In genomic region chr7:128027485-128027980, GRCh38 we compare ENCODE assay signal across 15 cellular contexts. TPM values are rescaled to one million over a fixed set of nuclear protein-coding genes. Genes with fewer than 3 reads are reported as not detected.
DNase-seq lines count a peak whose midpoint lies in the region; ATAC-seq and TF ChIP-seq lines count a peak whose summit lies in the region.
"Had no signal": no experiment of that assay in that cellular context is flagged by ENCODE, and none has a peak within 500 bp of the region (broad histone marks: within the 10 kb centered on the region; RNA-seq: fewer than 3 reads in every experiment).

No MANE protein-coding gene starts in this region.

- no peak overlapping the region for H4K8ac ChIP-seq in IMR-90 (ENCODE audit: low read depth in 2 of 2, low read length in 2 of 2)

- no peak for TF ChIP-seq CTCF in IMR-90 (conservative IDR thresholded peaks at IDR 0.05; ENCODE audit: low read depth, low read length)
- TF ChIP-seq CTCF in nephron progenitor cell (IDR thresholded peaks at IDR 0.05): no peak
- no peak for TF ChIP-seq CTCF in gastroesophageal sphincter (IDR thresholded peaks at IDR 0.05)
- no peak for TF ChIP-seq CTCF in osteoblast (IDR thresholded peaks at IDR 0.05; ENCODE audit: extremely low read depth, low read depth, low read length)

- H2AFZ ChIP-seq in IMR-90 (replicated peaks; ENCODE audit: low read length, poor library complexity): no peak overlapping the region
- H2AFZ ChIP-seq in osteoblast (ENCODE audit: low read length): no peak overlapping the region

- H2BK5ac ChIP-seq in IMR-90 (ENCODE audit: low read depth, low read length, poor library complexity, severe bottlenecking): no peak overlapping the region

- H4K20me1 ChIP-seq in BLaER1 treated with 17β-estradiol and CSF1 and Interleukin-3, amounts not matched to agents 10 nM and 100 nM: peaks cover 38 to 86% (median 73%) of the 10 kb centered on the region in 11 experiments; a peak in 21 of 22 replicates
- H4K20me1 ChIP-seq in IMR-90 (ENCODE audit: insufficient read depth, low read length): peaks cover 82% of the 10 kb centered on the region
- peaks cover 71% of the 10 kb centered on the region for H4K20me1 ChIP-seq in osteoblast (ENCODE audit: insufficient read depth, low read length)

- H3K36me3 ChIP-seq in BLaER1 treated with 17β-estradiol and CSF1 and Interleukin-3, amounts not matched to agents 10 nM and 100 nM: peaks cover 0 to 69% (median 59%) of the 10 kb centered on the region in 11 experiments; a peak in 21 of 22 replicates
- H3K36me3 ChIP-seq in IMR-90 (ENCODE audit: control insufficient read depth, insufficient read depth, low read length) (peaks cover 6% of the 10 kb centered on the region), endocrine pancreas (ENCODE audit: control insufficient read depth, insufficient read depth, low read length) (no peaks in the 10 kb centered on the region), gastroesophageal sphincter (peaks cover 0 to 11% of the 10 kb centered on the region in 2 donors), osteoblast (ENCODE audit: insufficient read depth, low read length) (peaks cover 4% of the 10 kb centered on the region)
- H3K36me3 ChIP-seq: uterus had no signal

- H3K4me1 ChIP-seq in BLaER1 treated with 17β-estradiol and CSF1 and Interleukin-3, amounts not matched to agents 10 nM and 100 nM: peaks cover 64 to 84% (median 70%) of the 10 kb centered on the region in 10 experiments
- H3K4me1 ChIP-seq in IMR-90 (ENCODE audit: control insufficient read depth, insufficient read depth, low read length) (peaks cover 11% of the 10 kb centered on the region), endocrine pancreas (ENCODE audit: control insufficient read depth, insufficient read depth, low read length) (no peaks in the 10 kb centered on the region), gastroesophageal sphincter (peaks cover 0 to 40% (median 11%) of the 10 kb centered on the region in 3 donors), osteoblast (ENCODE audit: insufficient read depth, low read length) (peaks cover 21% of the 10 kb centered on the region)

- dilution Hi-C loops in IMR-90 (cut with HindIII; ENCODE audit: low sequenced_read_pairs, unreplicated experiment): no loop called here

- H3K9me3 Mint-ChIP-seq in nephron progenitor cell: no peaks in the 10 kb centered on the region
- H3K9me3 Mint-ChIP-seq: natural killer cell; stimulated activated effector memory CD8-positive, alpha-beta T cell treated with anti-CD3 and anti-CD28 coated beads, Interleukin-12 subunit alpha, Interleukin-12 subunit beta, amount 100 ng/mL, for 72 hours had no signal

- ATAC-seq in IMR-90 (ENCODE audit: low read depth) (no peak), GM19395 (IDR thresholded peaks at IDR 0.05; ENCODE audit: unreplicated experiment) (no peak), gastroesophageal sphincter (no peak)
- no peak for ATAC-seq in stimulated activated naive CD8-positive, alpha-beta T cell treated with anti-CD3 and anti-CD28 coated beads, Interleukin-15, Interleukin-2, amounts not matched to agents 100 U/mL and 50 U/mL, for 24 hours
- ATAC-seq: natural killer cell; stimulated activated effector memory CD8-positive, alpha-beta T cell treated with anti-CD3 and anti-CD28 coated beads, Interleukin-12 subunit alpha, Interleukin-12 subunit beta, amount 100 ng/mL, for 72 hours had no signal

- H3K4me1 Mint-ChIP-seq in nephron progenitor cell: peaks cover 62% of the 10 kb centered on the region

- H3K23ac ChIP-seq in IMR-90 (ENCODE audit: low read depth, low read length): no peak overlapping the region

- H3K27me3 Mint-ChIP-seq in nephron progenitor cell (ENCODE audit: low read depth, poor library complexity): peaks cover 13% of the 10 kb centered on the region

- no TSS peak for BruUV-seq in IMR-90 (replicated peaks; lab: Mats Ljungman, UMichigan)

- no peak overlapping the region for H4K91ac ChIP-seq in IMR-90 (ENCODE audit: insufficient read depth, low read depth, low read length)

- no peak overlapping the region for H3K27ac Mint-ChIP-seq in nephron progenitor cell
- H3K27ac Mint-ChIP-seq: natural killer cell; stimulated activated effector memory CD8-positive, alpha-beta T cell treated with anti-CD3 and anti-CD28 coated beads, Interleukin-12 subunit alpha, Interleukin-12 subunit beta, amount 100 ng/mL, for 72 hours had no signal

- H3K4me3 Mint-ChIP-seq in nephron progenitor cell: peak overlapping the region; percentile 6
- H3K4me3 Mint-ChIP-seq: natural killer cell; stimulated activated effector memory CD8-positive, alpha-beta T cell treated with anti-CD3 and anti-CD28 coated beads, Interleukin-12 subunit alpha, Interleukin-12 subunit beta, amount 100 ng/mL, for 72 hours had no signal

- H2AK9ac ChIP-seq in IMR-90 (replicated peaks; ENCODE audit: low read depth, low read length, poor library complexity): no peak overlapping the region

- no peak overlapping the region for H2BK120ac ChIP-seq in IMR-90 (ENCODE audit: low read depth, low read length)

- intact Hi-C loops in IMR-90 (cut with micrococcal nuclease): no loop called here

- peaks cover 0 to 3% (median 0%) of the 10 kb centered on the region in 11 experiments; a peak in 5 of 22 replicates for H3K27me3 ChIP-seq in BLaER1 treated with 17β-estradiol and CSF1 and Interleukin-3, amounts not matched to agents 10 nM and 100 nM
- H3K27me3 ChIP-seq in IMR-90 (ENCODE audit: control insufficient read depth, insufficient read depth, low read length) (no peaks in the 10 kb centered on the region), endocrine pancreas (ENCODE audit: control insufficient read depth, insufficient read depth, low read length) (no peaks in the 10 kb centered on the region), gastroesophageal sphincter (peaks cover 23% of the 10 kb centered on the region), osteoblast (ENCODE audit: insufficient read depth, low read length) (no peaks in the 10 kb centered on the region)
- H3K27me3 ChIP-seq: uterus had no signal

- H3K79me1 ChIP-seq in IMR-90 (ENCODE audit: low read depth in 1 of 2, low read length in 2 of 2): peaks cover 54 to 71% of the 10 kb centered on the region in 2 experiments

- TF ChIP-seq POLR2A in IMR-90 (IDR thresholded peaks at IDR 0.05; ENCODE audit: low read depth, low read length): no peak
- no peak for TF ChIP-seq POLR2A in gastroesophageal sphincter (IDR thresholded peaks at IDR 0.05)

- H3K79me2 ChIP-seq in osteoblast (ENCODE audit: insufficient read depth, low read length): peaks cover 28% of the 10 kb centered on the region

- TF ChIP-seq RAD21 in IMR-90 (IDR thresholded peaks at IDR 0.05; ENCODE audit: low read length): no peak

- in situ Hi-C loops in IMR-90 (cut with MboI; ENCODE audit: low sequenced_read_pairs): no loop called here

- H2BK15ac ChIP-seq in IMR-90 (ENCODE audit: low read depth, low read length): no peak overlapping the region

- no peak overlapping the region for H2AK5ac ChIP-seq in IMR-90 (ENCODE audit: low read depth, low read length)

- TF ChIP-seq EP300 in gastroesophageal sphincter (IDR thresholded peaks at IDR 0.05): no peak

- 45% methylated on average over 1 of the region's 4 CpGs; no CpG with 5 or more reads in 1 of the 2 experiments for WGBS in IMR-90 (ENCODE audit: extremely low coverage in 2 of 2, insufficient read length in 1 of 2), 2 experiments
- WGBS in gastroesophageal sphincter (ENCODE audit: low coverage in 1 of 2), 2 donors: 86% methylated on average over 1 of the region's 4 CpGs; no CpG with 5 or more reads in 1 of the 2 donors

- H3K9ac ChIP-seq in BLaER1 treated with 17β-estradiol and CSF1 and Interleukin-3, amounts not matched to agents 10 nM and 100 nM: peak overlapping the region; percentile 55 to 95 (median 90); a peak in 21 of 22 replicates
- H3K9ac ChIP-seq in IMR-90 (ENCODE audit: low read depth, low read length) (no peak overlapping the region), endocrine pancreas (ENCODE audit: control insufficient read depth, insufficient read depth, low read length) (no peak overlapping the region)
- H3K9ac ChIP-seq: SK-N-SH had no signal

- H3K18ac ChIP-seq in IMR-90 (ENCODE audit: low read depth, low read length): no peak overlapping the region

- no peak overlapping the region for H3K14ac ChIP-seq in IMR-90 (replicated peaks; ENCODE audit: low read depth, low read length)

- H3K4me2 ChIP-seq in BLaER1 treated with 17β-estradiol and CSF1 and Interleukin-3, amounts not matched to agents 10 nM and 100 nM: peak overlapping the region; percentile 93 to 100 (median 96)
- H3K4me2 ChIP-seq in IMR-90 (ENCODE audit: low read depth, low read length): no peak overlapping the region; the same call in 1 of the 2 replicates
- H3K4me2 ChIP-seq in osteoblast (ENCODE audit: insufficient read depth, low read length): no peak overlapping the region
- H3K4me2 ChIP-seq: SK-N-SH had no signal

- H3K36me3 Mint-ChIP-seq in nephron progenitor cell (ENCODE audit: low read depth): peaks cover 13% of the 10 kb centered on the region
- H3K36me3 Mint-ChIP-seq: natural killer cell had no signal

- no peak overlapping the region for H3K4ac ChIP-seq in IMR-90 (ENCODE audit: low read depth, low read length)

- H3K27ac ChIP-seq in BLaER1 treated with 17β-estradiol and CSF1 and Interleukin-3, amounts not matched to agents 10 nM and 100 nM: peak overlapping the region in 9 of 11 experiments; percentile 14 to 74 (median 50); a peak in 16 of 22 replicates
- H3K27ac ChIP-seq in IMR-90 (ENCODE audit: insufficient read depth, low read length): no peak overlapping the region
- H3K27ac ChIP-seq in gastroesophageal sphincter: no peak overlapping the region
- H3K27ac ChIP-seq in osteoblast (ENCODE audit: low read depth, low read length): no peak overlapping the region
- H3K27ac ChIP-seq: uterus had no signal

- peaks cover 0 to 7% (median 0%) of the 10 kb centered on the region in 11 experiments; a peak in 3 of 22 replicates for H3K9me3 ChIP-seq in BLaER1 treated with 17β-estradiol and CSF1 and Interleukin-3, amounts not matched to agents 10 nM and 100 nM (replicated peaks in 1 of 11)
- no peaks in the 10 kb centered on the region for H3K9me3 ChIP-seq in IMR-90 (ENCODE audit: control insufficient read depth, insufficient read depth, low read length)
- H3K9me3 ChIP-seq in endocrine pancreas (ENCODE audit: control insufficient read depth, low read length): no peaks in the 10 kb centered on the region
- H3K9me3 ChIP-seq in gastroesophageal sphincter: no peaks in the 10 kb centered on the region
- H3K9me3 ChIP-seq in osteoblast (ENCODE audit: low read depth, low read length): no peaks in the 10 kb centered on the region
- H3K9me3 ChIP-seq: SK-N-SH, uterus had no signal

- CTCF ChIA-PET in IMR-90 (lab: Yijun Ruan, JAX): interaction anchor here (0.6 kb wide), 1 partner anchor 125 kb away, joined by 3 read pairs; no protein-coding TSS in a partner anchor

- no peak overlapping the region for H4K5ac ChIP-seq in IMR-90 (ENCODE audit: low read depth, low read length)

- POLR2A ChIA-PET in IMR-90 (lab: Charles Lee; ENCODE audit: unreplicated experiment): no interaction called here

- peaks cover 31% of the 10 kb centered on the region for H3K9me1 ChIP-seq in IMR-90 (ENCODE audit: insufficient read depth, low read length)

- peak overlapping the region; percentile 33 to 95 (median 90) for H3K4me3 ChIP-seq in BLaER1 treated with 17β-estradiol and CSF1 and Interleukin-3, amounts not matched to agents 10 nM and 100 nM
- no peak overlapping the region for H3K4me3 ChIP-seq in IMR-90 (ENCODE audit: insufficient read depth, low read depth, low read length)
- peak overlapping the region; percentile 27 for H3K4me3 ChIP-seq in endocrine pancreas (ENCODE audit: control insufficient read depth, insufficient read depth, low read length)
- no peak overlapping the region for H3K4me3 ChIP-seq in gastroesophageal sphincter
- no peak overlapping the region for H3K4me3 ChIP-seq in osteoblast (ENCODE audit: insufficient read depth, low read length)
- H3K4me3 ChIP-seq: uterus had no signal

- no peak overlapping the region for H2BK20ac ChIP-seq in IMR-90 (ENCODE audit: low read depth, low read length)

- no peak overlapping the region for H3K56ac ChIP-seq in IMR-90 (ENCODE audit: extremely low read depth, insufficient read depth, low read length)

- DNase-seq in IMR-90 (peak; percentile 25), nephron progenitor cell (peak; percentile 23), osteoblast (ENCODE audit: insufficient read length, low spot score, missing footprints) (no peak)
- no peak for DNase-seq in stimulated activated naive CD8-positive, alpha-beta T cell treated with anti-CD3 and anti-CD28 coated beads, Interleukin-15, Interleukin-2, amounts not matched to agents 100 U/mL and 50 U/mL, for 24 hours
- DNase-seq: activated T-cell treated with anti-CD3 and anti-CD28 coated beads, Interleukin-2, amount 50 U/mL, for 48 hours; MV-4-11; natural killer cell; SK-N-SH; uterus had no signal

RNA-seq across cellular contexts. Expression of gene LRRC4, which starts 3.7 kb away (rescaled TPM):
- 0.54 and 0.56 TPM in 2 replicates for total RNA-seq in IMR-90 (2012; rRNA removed)
- polyA plus RNA-seq in IMR-90 (2012; rRNA removed): 0.55 and 0.69 TPM in 2 replicates
- polyA plus RNA-seq in IMR-90 (2012; cell fraction: cytosol; rRNA removed): 0.27 and 0.43 TPM in 2 replicates
- 1.1 and 1.9 TPM in 2 replicates for polyA plus RNA-seq in IMR-90 (2012; cell fraction: nucleus; rRNA removed; ENCODE audit: low replicate concordance)
- total RNA-seq in gastroesophageal sphincter: 1 to 10 TPM in 1 of 4 donors, under 1 TPM in 2, not detected in 1; 0.39 to 1.9 (median 0.82) TPM
- total RNA-seq in osteoblast: 0.29 and 0.72 TPM in 2 replicates
- total RNA-seq: OCI-LY7 had no signal

Comparison
In these comparisons a context has a peak if more than half of its experiments do, and no peak if none do; other contexts are left out.
1. H3K27ac ChIP-seq: peak in BLaER1 treated with 17β-estradiol and CSF1 and Interleukin-3, amounts not matched to agents 10 nM and 100 nM (9 of 11); none in IMR-90 (single experiment), gastroesophageal sphincter (0 of 4) and osteoblast (single experiment).
2. H3K4me2 ChIP-seq: peak in BLaER1 treated with 17β-estradiol and CSF1 and Interleukin-3, amounts not matched to agents 10 nM and 100 nM (11 of 11); none in IMR-90 (single experiment) and osteoblast (single experiment).
3. H3K4me3 ChIP-seq: peak in BLaER1 treated with 17β-estradiol and CSF1 and Interleukin-3, amounts not matched to agents 10 nM and 100 nM (10 of 10) and endocrine pancreas (single experiment); none in IMR-90 (single experiment), gastroesophageal sphincter (0 of 2) and osteoblast (single experiment).
4. H3K9ac ChIP-seq: peak in BLaER1 treated with 17β-estradiol and CSF1 and Interleukin-3, amounts not matched to agents 10 nM and 100 nM (11 of 11); none in IMR-90 (single experiment) and endocrine pancreas (single experiment).
5. DNase-seq: peak in IMR-90 (single experiment) and nephron progenitor cell (single experiment); none in stimulated activated naive CD8-positive, alpha-beta T cell treated with anti-CD3 and anti-CD28 coated beads, Interleukin-15, Interleukin-2, amounts not matched to agents 100 U/mL and 50 U/mL, for 24 hours (single experiment) and osteoblast (single experiment).